1 cellular context compared by ENCODE assay signal in genomic region chr7:102978280-102978679, GRCh38.
TF ChIP-seq lines count a peak whose summit lies in the region.

No MANE protein-coding gene starts in this region.

TF ChIP-seq in SK-N-SH, 30 proteins besides CTCF, POLR2A, EP300 and RAD21 (continued from another document):
- TF ChIP-seq TCF12 (IDR thresholded peaks at IDR 0.05) (peak; percentile 49; the same call in 1 of the 2 replicates), FOSL2 (IDR thresholded peaks at IDR 0.05; ENCODE audit: borderline replicate concordance, low read depth) (peak; percentile 66; the same call in 1 of the 2 replicates), USF1 (IDR thresholded peaks at IDR 0.05; ENCODE audit: borderline replicate concordance, low read depth) (no peak)
